Comparison of ENCODE assay signal across 14 cellular contexts in the genomic region with DNA sequence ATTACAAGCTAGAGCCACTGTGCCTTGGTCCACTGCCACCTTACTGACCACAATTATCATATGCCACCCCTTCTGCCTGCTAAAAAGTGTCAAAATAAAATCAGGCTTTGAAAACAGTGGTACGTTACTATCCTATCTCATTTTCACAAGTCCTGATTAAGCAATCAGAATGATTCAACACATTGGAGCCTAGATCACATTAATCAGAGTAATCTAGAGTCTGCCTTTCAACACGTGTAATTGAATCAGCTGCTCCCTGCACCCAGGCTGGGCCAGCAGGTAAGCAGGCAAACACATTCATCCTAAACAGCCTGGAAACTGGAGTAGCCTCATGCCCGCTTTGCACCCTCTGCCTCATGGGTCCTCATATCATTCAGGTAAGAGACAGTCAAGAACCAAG.
DNase-seq lines count a peak whose midpoint lies in the region; ATAC-seq, FAIRE-seq and TF ChIP-seq lines count a peak whose summit lies in the region.
"Had no signal": no experiment of that assay in that cellular context is flagged by ENCODE, and none has a peak within 500 bp of the region (broad histone marks: within the 10 kb centered on the region; RNA-seq: fewer than 3 reads in every experiment).

No MANE protein-coding gene starts in this region.

- H3K4me2 ChIP-seq in astrocyte (ENCODE audit: low read length): peak overlapping the region; percentile 10
- H3K4me2 ChIP-seq: neural progenitor cell had no signal

- H3K27me3 ChIP-seq in astrocyte (ENCODE audit: insufficient read depth, low read length) (no peaks in the 10 kb centered on the region), aorta (ENCODE audit: control insufficient read depth in 1 of 2, insufficient read depth in 2 of 2, low read length in 1 of 2) (no peaks in the 10 kb centered on the region)
- H3K27me3 ChIP-seq: neural progenitor cell had no signal

- H3K27ac ChIP-seq in astrocyte (ENCODE audit: low read depth, low read length) (peak overlapping the region; percentile 44), aorta (ENCODE audit: low read depth in 1 of 2, low read length in 2 of 2) (no peak overlapping the region)
- H3K27ac ChIP-seq: neural progenitor cell had no signal

- H3K4me1 ChIP-seq in astrocyte (ENCODE audit: insufficient read depth, low read length): peaks cover 42% of the 10 kb centered on the region
- peaks cover 0 to 2% of the 10 kb centered on the region in 2 donors for H3K4me1 ChIP-seq in aorta (ENCODE audit: control insufficient read depth in 1 of 2, insufficient read depth in 2 of 2, low read length in 2 of 2)

- H3K9ac ChIP-seq in astrocyte (ENCODE audit: low read length): no peak overlapping the region
- H3K9ac ChIP-seq: neural progenitor cell had no signal

- no peaks in the 10 kb centered on the region for H3K9me3 Mint-ChIP-seq in stimulated activated naive CD8-positive, alpha-beta T cell treated with anti-CD3 and anti-CD28 coated beads, Interleukin-15, amount 100 ng/mL, for 72 hours
- H3K9me3 Mint-ChIP-seq in astrocyte (ENCODE audit: unreplicated experiment): peaks cover 1% of the 10 kb centered on the region
- H3K9me3 Mint-ChIP-seq: activated T-helper 17 cell treated with anti-CD3 and anti-CD28 coated beads, Interleukin-2, amount 50 U/mL, for 72 hours; neural progenitor cell had no signal

- peak overlapping the region in 1 of 2 donors; percentile 33 for H3K27ac Mint-ChIP-seq in stimulated activated naive CD8-positive, alpha-beta T cell treated with anti-CD3 and anti-CD28 coated beads, Interleukin-15, amount 100 ng/mL, for 72 hours
- peak overlapping the region; percentile 68 for H3K27ac Mint-ChIP-seq in astrocyte (ENCODE audit: unreplicated experiment)
- H3K27ac Mint-ChIP-seq: activated T-helper 17 cell treated with anti-CD3 and anti-CD28 coated beads, Interleukin-2, amount 50 U/mL, for 72 hours; neural progenitor cell had no signal

- H3K36me3 Mint-ChIP-seq in astrocyte (ENCODE audit: low read depth, unreplicated experiment): no peaks in the 10 kb centered on the region
- H3K36me3 Mint-ChIP-seq: neural progenitor cell had no signal

- DNase-seq in stimulated activated naive CD8-positive, alpha-beta T cell treated with anti-CD3 and anti-CD28 coated beads, Interleukin-15, amount 100 ng/mL, for 72 hours: no peak
- DNase-seq in stimulated activated naive CD8-positive, alpha-beta T cell treated with anti-CD3 and anti-CD28 coated beads, Interleukin-15, Interleukin-2, amounts not matched to agents 100 U/mL and 50 U/mL, for 24 hours: no peak
- peak; percentile 79 for DNase-seq in astrocyte (ENCODE audit: low read depth)
- DNase-seq in glomerular visceral epithelial cell (ENCODE audit: extremely low spot score): peak; percentile 68
- no peak for DNase-seq in aorta
- no peak for DNase-seq in inferior parietal cortex (ENCODE audit: extremely low spot score)
- DNase-seq: caudate nucleus, erythroblast, MV-4-11, NCI-H526 treated with DMSO at 0.1 percent for 48 hours had no signal

- H4K20me1 ChIP-seq in astrocyte (ENCODE audit: insufficient read depth, low read length): peaks cover 13% of the 10 kb centered on the region

- no peaks in the 10 kb centered on the region for H3K9me3 ChIP-seq in astrocyte (ENCODE audit: insufficient read depth, low read depth, low read length)
- no peaks in the 10 kb centered on the region for H3K9me3 ChIP-seq in aorta (ENCODE audit: control insufficient read depth, low read length)

- H2AFZ ChIP-seq in astrocyte (ENCODE audit: low read depth, low read length): no peak overlapping the region
- H2AFZ ChIP-seq: neural progenitor cell had no signal

- peaks cover 3% of the 10 kb centered on the region for H3K79me2 ChIP-seq in astrocyte (ENCODE audit: insufficient read depth, low read length)

- H3K4me1 Mint-ChIP-seq in stimulated activated naive CD8-positive, alpha-beta T cell treated with anti-CD3 and anti-CD28 coated beads, Interleukin-15, amount 100 ng/mL, for 72 hours: peaks cover 28% of the 10 kb centered on the region
- peaks cover 54% of the 10 kb centered on the region for H3K4me1 Mint-ChIP-seq in astrocyte (ENCODE audit: low read depth, unreplicated experiment)
- H3K4me1 Mint-ChIP-seq: activated T-helper 17 cell treated with anti-CD3 and anti-CD28 coated beads, Interleukin-2, amount 50 U/mL, for 72 hours had no signal

- no peak overlapping the region for H3K4me3 ChIP-seq in astrocyte (ENCODE audit: insufficient read depth, low read depth, low read length)
- H3K4me3 ChIP-seq in aorta (ENCODE audit: low read length in 2 of 2): no peak overlapping the region
- H3K4me3 ChIP-seq: neural progenitor cell had no signal

- H3K27me3 Mint-ChIP-seq in stimulated activated naive CD8-positive, alpha-beta T cell treated with anti-CD3 and anti-CD28 coated beads, Interleukin-15, amount 100 ng/mL, for 72 hours: no peaks in the 10 kb centered on the region
- no peaks in the 10 kb centered on the region for H3K27me3 Mint-ChIP-seq in astrocyte (ENCODE audit: low read depth, unreplicated experiment)
- H3K27me3 Mint-ChIP-seq: activated T-helper 17 cell treated with anti-CD3 and anti-CD28 coated beads, Interleukin-2, amount 50 U/mL, for 72 hours had no signal

- WGBS in aorta, 2 donors: 61 to 88% methylated on average over 3 of the region's 3 CpGs

- peak; percentile 31 for ATAC-seq in stimulated activated naive CD8-positive, alpha-beta T cell treated with anti-CD3 and anti-CD28 coated beads, Interleukin-15, amount 100 ng/mL, for 72 hours
- ATAC-seq in stimulated activated naive CD8-positive, alpha-beta T cell treated with anti-CD3 and anti-CD28 coated beads, Interleukin-15, Interleukin-2, amounts not matched to agents 100 U/mL and 50 U/mL, for 24 hours: no peak
- peak; percentile 30 for ATAC-seq in aorta (ENCODE audit: low FRiP score)
- ATAC-seq in HG02642 (IDR thresholded peaks at IDR 0.05; ENCODE audit: poor library complexity, unreplicated experiment): no peak
- ATAC-seq in HG03097 (IDR thresholded peaks at IDR 0.05; ENCODE audit: low FRiP score, unreplicated experiment): no peak
- ATAC-seq: activated T-helper 17 cell treated with anti-CD3 and anti-CD28 coated beads, Interleukin-2, amount 50 U/mL, for 72 hours had no signal

- H3K4me3 Mint-ChIP-seq in stimulated activated naive CD8-positive, alpha-beta T cell treated with anti-CD3 and anti-CD28 coated beads, Interleukin-15, amount 100 ng/mL, for 72 hours: no peak overlapping the region
- no peak overlapping the region for H3K4me3 Mint-ChIP-seq in astrocyte (ENCODE audit: unreplicated experiment)
- H3K4me3 Mint-ChIP-seq: activated T-helper 17 cell treated with anti-CD3 and anti-CD28 coated beads, Interleukin-2, amount 50 U/mL, for 72 hours; neural progenitor cell had no signal

- no peak for TF ChIP-seq CTCF in astrocyte (IDR thresholded peaks at IDR 0.05; ENCODE audit: insufficient read depth, low read depth, low read length)

- intact Hi-C loops in aorta (cut with DNase I): no loop called here

- FAIRE-seq in astrocyte (lab: Jason Lieb, UNC): no peak

- H3K36me3 ChIP-seq in astrocyte (ENCODE audit: insufficient read depth, low read length) (no peaks in the 10 kb centered on the region), aorta (ENCODE audit: control insufficient read depth in 1 of 2, insufficient read depth in 2 of 2, low read length in 1 of 2) (no peaks in the 10 kb centered on the region)
- H3K36me3 ChIP-seq: neural progenitor cell had no signal

Comparison
In these comparisons a context has a peak if more than half of its experiments do, and no peak if none do; other contexts are left out.
1. ATAC-seq: peak in stimulated activated naive CD8-positive, alpha-beta T cell treated with anti-CD3 and anti-CD28 coated beads, Interleukin-15, amount 100 ng/mL, for 72 hours (single experiment) and aorta (single experiment); none in stimulated activated naive CD8-positive, alpha-beta T cell treated with anti-CD3 and anti-CD28 coated beads, Interleukin-15, Interleukin-2, amounts not matched to agents 100 U/mL and 50 U/mL, for 24 hours (single experiment), HG02642 (single experiment) and HG03097 (single experiment).
2. DNase-seq: peak in astrocyte (single experiment) and glomerular visceral epithelial cell (single experiment); none in stimulated activated naive CD8-positive, alpha-beta T cell treated with anti-CD3 and anti-CD28 coated beads, Interleukin-15, amount 100 ng/mL, for 72 hours (0 of 2), stimulated activated naive CD8-positive, alpha-beta T cell treated with anti-CD3 and anti-CD28 coated beads, Interleukin-15, Interleukin-2, amounts not matched to agents 100 U/mL and 50 U/mL, for 24 hours (single experiment), aorta (0 of 2) and inferior parietal cortex (single experiment).